ENCODE assay signal across 27 cellular contexts in genomic region chr10:113530476-113530875, GRCh38. TPM values are rescaled to one million over a fixed set of nuclear protein-coding genes. Genes with fewer than 3 reads are reported as not detected.
"Had no signal": no experiment of that assay in that cellular context is flagged by ENCODE, and none has a peak within 500 bp of the region (broad histone marks: within the 10 kb centered on the region; RNA-seq: fewer than 3 reads in every experiment).

No MANE protein-coding gene starts in this region.

- H3K4me1 Mint-ChIP-seq: immature natural killer cell; naive B cell; neural crest cell; stimulated activated effector memory CD8-positive, alpha-beta T cell treated with anti-CD3 and anti-CD28 coated beads, Interleukin-12 subunit alpha, Interleukin-12 subunit beta, amount 100 ng/mL, for 72 hours had no signal

- ATAC-seq: heart left ventricle; natural killer cell treated with Interleukin-12 subunit alpha and Interleukin-12 subunit beta and Interleukin-15 and Interleukin-18, amount 100 ng/mL, for 72 hours; right lobe of liver; stimulated activated effector memory CD8-positive, alpha-beta T cell treated with anti-CD3 and anti-CD28 coated beads, Interleukin-12 subunit alpha, Interleukin-12 subunit beta, amount 100 ng/mL, for 72 hours had no signal

- H3K4me3 ChIP-seq: heart left ventricle, left ventricle myocardium inferior, lung, ovary, right atrium auricular region, right lobe of liver, spleen, tibial nerve, uterus had no signal

- H3K9me3 Mint-ChIP-seq: immature natural killer cell; mesothelial cell of epicardium; stimulated activated effector memory CD8-positive, alpha-beta T cell treated with anti-CD3 and anti-CD28 coated beads, Interleukin-12 subunit alpha, Interleukin-12 subunit beta, amount 100 ng/mL, for 72 hours; stimulated activated naive CD8-positive, alpha-beta T cell treated with anti-CD3 and anti-CD28 coated beads, Interleukin-15, Interleukin-2, amounts not matched to agents 100 ng/mL and 50 ng/mL, for 24 hours; type B pancreatic cell had no signal

- H3K36me3 Mint-ChIP-seq: immature natural killer cell; mesothelial cell of epicardium; naive B cell; natural killer cell treated with Interleukin-12 subunit alpha and Interleukin-12 subunit beta and Interleukin-15 and Interleukin-18, amount 100 ng/mL, for 72 hours; stimulated activated effector memory CD8-positive, alpha-beta T cell treated with anti-CD3 and anti-CD28 coated beads, Interleukin-12 subunit alpha, Interleukin-12 subunit beta, amount 100 ng/mL, for 72 hours; type B pancreatic cell had no signal

- H3K27ac Mint-ChIP-seq: immature natural killer cell; mesothelial cell of epicardium; naive B cell; natural killer cell treated with Interleukin-12 subunit alpha and Interleukin-12 subunit beta and Interleukin-15 and Interleukin-18, amount 100 ng/mL, for 72 hours; progenitor cell of endocrine pancreas; stimulated activated effector memory CD8-positive, alpha-beta T cell treated with anti-CD3 and anti-CD28 coated beads, Interleukin-12 subunit alpha, Interleukin-12 subunit beta, amount 100 ng/mL, for 72 hours; stimulated activated naive CD8-positive, alpha-beta T cell treated with anti-CD3 and anti-CD28 coated beads, Interleukin-15, Interleukin-2, amounts not matched to agents 100 ng/mL and 50 ng/mL, for 24 hours; type B pancreatic cell had no signal

- H3K4me1 ChIP-seq: heart left ventricle, left ventricle myocardium inferior, right atrium auricular region, right lobe of liver, spleen, tibial nerve, uterus had no signal

- H3K27ac ChIP-seq: heart left ventricle, left ventricle myocardium inferior, ovary, right atrium auricular region, spleen, tibial nerve, uterus had no signal

- DNase-seq: heart left ventricle; hypothalamus; immature natural killer cell; left ventricle myocardium inferior; mesendoderm; naive B cell; ovary; right lobe of liver; small intestine; spleen; stimulated activated CD4-positive, alpha-beta T cell treated with anti-CD3 and anti-CD28 coated beads, Interleukin-4, amount 100 ng/mL, for 24 hours; stimulated activated naive CD4-positive, alpha-beta T cell; substantia nigra; uterus had no signal

- H3K9me3 ChIP-seq: left ventricle myocardium inferior, ovary, right atrium auricular region, right lobe of liver, spleen, tibial nerve, uterus had no signal

- H3K36me3 ChIP-seq: heart left ventricle, left ventricle myocardium inferior, ovary, right atrium auricular region, right lobe of liver, spleen, tibial nerve, uterus had no signal

- H3K4me3 Mint-ChIP-seq: immature natural killer cell; mesothelial cell of epicardium; naive B cell; natural killer cell treated with Interleukin-12 subunit alpha and Interleukin-12 subunit beta and Interleukin-15 and Interleukin-18, amount 100 ng/mL, for 72 hours; neural crest cell; stimulated activated effector memory CD8-positive, alpha-beta T cell treated with anti-CD3 and anti-CD28 coated beads, Interleukin-12 subunit alpha, Interleukin-12 subunit beta, amount 100 ng/mL, for 72 hours; stimulated activated naive CD8-positive, alpha-beta T cell treated with anti-CD3 and anti-CD28 coated beads, Interleukin-15, Interleukin-2, amounts not matched to agents 100 ng/mL and 50 ng/mL, for 24 hours; type B pancreatic cell had no signal

- H3K27me3 ChIP-seq: ovary, right atrium auricular region, right lobe of liver, tibial nerve, uterus had no signal

RNA-seq across cellular contexts. Expression of gene HABP2, which starts 22.4 kb away (rescaled TPM):
- total RNA-seq: left ventricle myocardium inferior; mesothelial cell of epicardium; mononuclear cell; natural killer cell treated with Interleukin-12 subunit alpha and Interleukin-12 subunit beta and Interleukin-15 and Interleukin-18, amount 100 ng/mL, for 72 hours; neural crest cell; omental fat pad; pulmonary artery endothelial cell; right atrium auricular region; spleen; tibial nerve had no signal
- polyA plus RNA-seq: immature natural killer cell, spleen had no signal
